ENCODE assay signal across 32 cellular contexts in the genomic region with DNA sequence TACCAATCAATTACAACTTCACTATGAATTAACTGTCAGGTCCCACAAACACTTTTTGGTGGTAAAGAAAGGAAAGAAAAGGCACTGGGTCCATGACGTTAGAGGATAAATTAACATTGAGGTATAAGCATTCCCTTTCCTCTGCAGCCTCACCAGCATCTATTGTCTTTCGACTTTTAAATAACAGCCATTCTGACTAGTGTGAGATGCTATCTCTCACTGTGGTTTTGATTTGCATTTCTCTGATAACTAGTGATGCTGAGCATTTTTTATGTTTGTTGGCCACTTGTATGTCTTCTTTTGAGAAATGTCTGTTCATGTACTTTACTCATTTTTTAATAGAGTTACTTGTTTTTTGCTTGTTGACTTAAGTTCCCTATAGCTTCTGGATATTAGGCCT. TPM values are rescaled to one million over a fixed set of nuclear protein-coding genes. Genes with fewer than 3 reads are reported as not detected.
"Had no signal": no experiment of that assay in that cellular context is flagged by ENCODE, and none has a peak within 500 bp of the region (broad histone marks: within the 10 kb centered on the region; RNA-seq: fewer than 3 reads in every experiment).

No MANE protein-coding gene starts in this region.

- H3K4me1 Mint-ChIP-seq: activated T-helper 17 cell treated with anti-CD3 and anti-CD28 coated beads, Interleukin-2, amount 50 U/mL, for 72 hours; T-helper 17 cell had no signal

- H3K36me3 ChIP-seq: cardiac muscle cell, colonic mucosa, esophagus squamous epithelium, gastroesophageal sphincter, heart right ventricle had no signal

- H3K9me3 Mint-ChIP-seq: activated CD8-positive, alpha-beta T cell treated with anti-CD3 and anti-CD28 coated beads for 36 hours; activated T-cell treated with anti-CD3 and anti-CD28 coated beads, Interleukin-2, amount 50 U/mL, for 4 hours; activated T-helper 17 cell treated with anti-CD3 and anti-CD28 coated beads, Interleukin-2, amount 50 U/mL, for 72 hours; T-helper 2 cell treated with Interferon-gamma antibody and Interleukin-4, amounts not matched to agents 5 μg/mL and 100 μg/mL, for 36 hours had no signal

- FAIRE-seq: endometrium, endothelial cell of umbilical vein had no signal

- DNase-seq: activated CD4-positive, alpha-beta T cell treated with anti-CD3 and anti-CD28 coated beads for 1 hour; activated CD4-positive, alpha-beta T cell treated with anti-CD3 and anti-CD28 coated beads for 48 hours; activated CD4-positive, alpha-beta T cell treated with anti-CD3 and anti-CD28 coated beads, Interleukin-2, amount 50 U/mL, for 1 hour; activated CD4-positive, alpha-beta T cell treated with anti-CD3 and anti-CD28 coated beads, Interleukin-2, amount 50 U/mL, for 48 hours; activated CD8-positive, alpha-beta memory T cell treated with anti-CD3 and anti-CD28 coated beads for 24 hours; activated CD8-positive, alpha-beta T cell treated with anti-CD3 and anti-CD28 coated beads for 36 hours; activated effector memory CD4-positive, alpha-beta T cell treated with Interleukin-2 at 50 U/mL for 16 hours; activated gamma-delta T cell treated with Interleukin-2 at 50 U/mL for 16 hours; activated naive CD4-positive, alpha-beta T cell treated with anti-CD3 and anti-CD28 coated beads, Interleukin-2, amount 50 U/mL, for 16 hours; activated naive CD4-positive, alpha-beta T cell treated with Interleukin-2 at 50 U/mL for 16 hours; activated T-cell treated with anti-CD3 and anti-CD28 coated beads, Interleukin-2, amount 50 U/mL, for 4 hours; amniotic stem cell; anterior cingulate cortex; body of pancreas; central memory CD4-positive, alpha-beta T cell; cerebellar nuclear complex; colonic mucosa; effector CD8-positive, alpha-beta T cell; esophagus squamous epithelium; foreskin melanocyte; heart right ventricle; T-helper 1 cell; T-helper 17 cell had no signal

- H3K9me3 ChIP-seq: body of pancreas, colonic mucosa, esophagus squamous epithelium had no signal

- H3K4me3 ChIP-seq: body of pancreas, cardiac muscle cell, colonic mucosa, esophagus squamous epithelium, gastroesophageal sphincter, heart right ventricle had no signal

- H3K36me3 Mint-ChIP-seq: activated naive CD8-positive, alpha-beta T cell had no signal

- ATAC-seq: activated CD8-positive, alpha-beta T cell treated with anti-CD3 and anti-CD28 coated beads for 36 hours; activated T-cell treated with anti-CD3 and anti-CD28 coated beads, Interleukin-2, amount 50 U/mL, for 4 hours; activated T-helper 17 cell treated with anti-CD3 and anti-CD28 coated beads, Interleukin-2, amount 50 U/mL, for 72 hours; body of pancreas; gastroesophageal sphincter; heart right ventricle; T-helper 17 cell had no signal

- H3K27me3 ChIP-seq: body of pancreas, colonic mucosa, esophagus squamous epithelium, gastroesophageal sphincter, heart right ventricle had no signal

- H3K27ac ChIP-seq: body of pancreas, cardiac muscle cell, colonic mucosa, epithelial cell of prostate, esophagus squamous epithelium, gastroesophageal sphincter, heart right ventricle had no signal

- H3K4me1 ChIP-seq: body of pancreas, colonic mucosa, heart right ventricle had no signal

- H3K27ac Mint-ChIP-seq: activated CD8-positive, alpha-beta T cell treated with anti-CD3 and anti-CD28 coated beads for 36 hours; activated naive CD8-positive, alpha-beta T cell; activated T-helper 17 cell treated with anti-CD3 and anti-CD28 coated beads, Interleukin-2, amount 50 U/mL, for 72 hours; T-helper 17 cell; T-helper 2 cell treated with Interferon-gamma antibody and Interleukin-4, amounts not matched to agents 5 μg/mL and 100 μg/mL, for 36 hours had no signal

- H3K4me3 Mint-ChIP-seq: activated CD8-positive, alpha-beta T cell treated with anti-CD3 and anti-CD28 coated beads for 36 hours; activated naive CD8-positive, alpha-beta T cell; activated T-cell treated with anti-CD3 and anti-CD28 coated beads, Interleukin-2, amount 50 U/mL, for 4 hours; activated T-helper 17 cell treated with anti-CD3 and anti-CD28 coated beads, Interleukin-2, amount 50 U/mL, for 72 hours; T-helper 17 cell; T-helper 2 cell treated with Interferon-gamma antibody and Interleukin-4, amounts not matched to agents 5 μg/mL and 100 μg/mL, for 36 hours had no signal

RNA-seq across cellular contexts. Expression of a gene that starts 9.4 kb away (rescaled TPM):
- total RNA-seq: glomerular endothelial cell had no signal
